Comparison of ENCODE assay signal across 1 cellular context in genomic region chr11:63920126-63920869, GRCh38.
TF ChIP-seq lines count a peak whose summit lies in the region.

No MANE protein-coding gene starts in this region.

TF ChIP-seq in HepG2, 621 proteins besides CTCF, POLR2A, EP300 and RAD21 (continues in another document):
- TF ChIP-seq SIN3B (IDR thresholded peaks at IDR 0.05; ENCODE audit: low read length) (no peak), SETDB1 (CRISPR knock-in tag; IDR thresholded peaks at IDR 0.05; ENCODE audit: borderline replicate concordance) (no peak), ZBTB8A (CRISPR knock-in tag; IDR thresholded peaks at IDR 0.05; ENCODE audit: borderline replicate concordance, low read depth) (no peak), ZNF746 (CRISPR knock-in tag; IDR thresholded peaks at IDR 0.05) (peak; percentile 92), MED8 (CRISPR knock-in tag; IDR thresholded peaks at IDR 0.05; ENCODE audit: insufficient replicate concordance) (peak; percentile 72), ZNF724P (CRISPR knock-in tag; IDR thresholded peaks at IDR 0.05; ENCODE audit: borderline replicate concordance) (no peak), LBX2 (CRISPR knock-in tag; IDR thresholded peaks at IDR 0.05; ENCODE audit: borderline replicate concordance) (no peak), MYNN (CRISPR knock-in tag; IDR thresholded peaks at IDR 0.05; ENCODE audit: low read depth) (no peak), REXO4 (CRISPR knock-in tag; IDR thresholded peaks at IDR 0.05; ENCODE audit: borderline replicate concordance) (no peak), FOXP4 (CRISPR knock-in tag; IDR thresholded peaks at IDR 0.05) (no peak), MLX (CRISPR knock-in tag; IDR thresholded peaks at IDR 0.05) (no peak), POGK (CRISPR knock-in tag; conservative IDR thresholded peaks at IDR 0.05) (no peak; the same call in 1 of the 2 replicates), RARG (CRISPR knock-in tag; IDR thresholded peaks at IDR 0.05; ENCODE audit: low read depth) (no peak), PATZ1 (CRISPR knock-in tag; IDR thresholded peaks at IDR 0.05) (peak; percentile 80), PREB (CRISPR knock-in tag; IDR thresholded peaks at IDR 0.05) (no peak), ERF (CRISPR knock-in tag; IDR thresholded peaks at IDR 0.05) (no peak), ZBTB3 (CRISPR knock-in tag; IDR thresholded peaks at IDR 0.05; ENCODE audit: borderline replicate concordance, low read depth) (no peak), ZNF761 (CRISPR knock-in tag; conservative IDR thresholded peaks at IDR 0.05) (no peak), ZBTB40 (IDR thresholded peaks at IDR 0.05) (no peak), ZBTB40 (CRISPR knock-in tag; IDR thresholded peaks at IDR 0.05) (no peak; the same call in none of the 2 replicates), ZNF564 (CRISPR knock-in tag; IDR thresholded peaks at IDR 0.05) (no peak), ATF7-NPFF (CRISPR knock-in tag; IDR thresholded peaks at IDR 0.05; ENCODE audit: low read depth) (no peak), DMTF1 (CRISPR knock-in tag; IDR thresholded peaks at IDR 0.05) (no peak), HCFC1 (IDR thresholded peaks at IDR 0.05; ENCODE audit: low read depth, low read length) (no peak), ZNF557 (CRISPR knock-in tag; IDR thresholded peaks at IDR 0.05) (no peak), SNAI1 (CRISPR knock-in tag; IDR thresholded peaks at IDR 0.05; ENCODE audit: borderline replicate concordance) (no peak; the same call in 1 of the 2 replicates), MED1 (CRISPR knock-in tag; IDR thresholded peaks at IDR 0.05) (peak; percentile 55; the same call in 1 of the 2 replicates), ZNF747 (CRISPR knock-in tag; IDR thresholded peaks at IDR 0.05; ENCODE audit: borderline replicate concordance) (no peak), ZNF784 (CRISPR knock-in tag; IDR thresholded peaks at IDR 0.05; ENCODE audit: borderline replicate concordance) (no peak), ZNF362 (CRISPR knock-in tag; IDR thresholded peaks at IDR 0.05; ENCODE audit: borderline replicate concordance) (0 out of 2 replicates have a peak, but pooled peaks have one; percentile 31), ARNT2 (CRISPR knock-in tag; IDR thresholded peaks at IDR 0.05; ENCODE audit: low read depth) (0 out of 2 replicates have a peak, but pooled peaks have one; percentile 51), ELF1 (CRISPR knock-in tag; IDR thresholded peaks at IDR 0.05) (no peak), ZNF263 (CRISPR knock-in tag; IDR thresholded peaks at IDR 0.05) (peak; percentile 92), MIER3 (CRISPR knock-in tag; IDR thresholded peaks at IDR 0.05; ENCODE audit: borderline replicate concordance) (no peak), NFE2L2 (IDR thresholded peaks at IDR 0.05; ENCODE audit: low read length) (no peak), ZNF121 (CRISPR knock-in tag; IDR thresholded peaks at IDR 0.05) (no peak; the same call in 1 of the 2 replicates), CENPX (CRISPR knock-in tag; IDR thresholded peaks at IDR 0.05) (no peak), HOXD1 (CRISPR knock-in tag; IDR thresholded peaks at IDR 0.05) (peak; percentile 34; the same call in 1 of the 2 replicates), NFIC (IDR thresholded peaks at IDR 0.05; ENCODE audit: low read length) (no peak), SP2 (CRISPR knock-in tag; IDR thresholded peaks at IDR 0.05) (0 out of 2 replicates have a peak, but pooled peaks have one; percentile 47)
